ENCODE assay signal across 8 cellular contexts in the genomic region with DNA sequence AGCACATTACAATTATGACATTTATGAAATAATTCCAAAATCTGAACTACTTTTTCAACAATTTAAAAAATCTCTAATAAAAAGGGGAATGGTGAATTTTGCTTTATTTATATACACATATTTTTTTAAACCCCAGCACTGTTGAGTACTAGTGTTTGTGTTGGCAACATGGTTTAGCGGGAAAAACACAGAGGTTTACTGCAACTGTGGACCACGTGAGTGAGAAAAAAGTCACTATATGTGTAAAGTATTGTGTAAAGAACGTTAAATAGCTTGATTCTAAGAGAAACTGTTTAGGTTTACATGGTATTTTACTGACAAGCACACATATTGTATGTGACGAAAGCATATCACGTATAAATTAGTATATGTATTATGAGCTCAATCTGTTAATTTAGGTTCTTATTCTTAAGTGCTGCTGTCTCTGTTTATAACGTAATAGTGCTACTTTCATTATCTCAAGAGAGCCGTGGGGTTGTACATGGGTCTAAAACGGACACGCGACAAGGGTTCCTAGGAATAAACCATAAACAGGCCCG. TPM values are rescaled to one million over a fixed set of nuclear protein-coding genes. Genes with fewer than 3 reads are reported as not detected.
DNase-seq lines count a peak whose midpoint lies in the region; ATAC-seq and TF ChIP-seq lines count a peak whose summit lies in the region.

No MANE protein-coding gene starts in this region.

- no peak overlapping the region for H3K27ac ChIP-seq in duodenal mucosa (ENCODE audit: low read depth, low read length)

- H3K27me3 Mint-ChIP-seq in neural crest cell (ENCODE audit: low read depth): no peaks in the 10 kb centered on the region

- H3K27me3 ChIP-seq in duodenal mucosa (ENCODE audit: control insufficient read depth in 1 of 2, insufficient read depth in 2 of 2, low read length in 2 of 2): no peaks in the 10 kb centered on the region

- H3K4me3 ChIP-seq in GM12875 (ENCODE audit: low read depth, low read length): peak overlapping the region; percentile 92
- peak overlapping the region; percentile 91 to 94 for H3K4me3 ChIP-seq in duodenal mucosa (ENCODE audit: low read depth in 1 of 2, low read length in 2 of 2)

- TF ChIP-seq CTCF in GM12875 (IDR thresholded peaks at IDR 0.05; ENCODE audit: borderline replicate concordance, insufficient read depth, low read depth, low read length) (no peak), neural crest cell (conservative IDR thresholded peaks at IDR 0.05) (no peak)

- H3K36me3 Mint-ChIP-seq in neural crest cell (ENCODE audit: low read depth): peaks cover 13% of the 10 kb centered on the region

- H3K9ac ChIP-seq in duodenal mucosa (ENCODE audit: low read depth in 1 of 2, low read length in 2 of 2): peak overlapping the region; percentile 80 to 96

- no peaks in the 10 kb centered on the region for H3K9me3 Mint-ChIP-seq in neural crest cell

- ATAC-seq in GM21619 (IDR thresholded peaks at IDR 0.05; ENCODE audit: unreplicated experiment) (no peak), HG03280 (IDR thresholded peaks at IDR 0.05; ENCODE audit: unreplicated experiment) (no peak), GM21367 (IDR thresholded peaks at IDR 0.05; ENCODE audit: unreplicated experiment) (no peak), GM19467 (IDR thresholded peaks at IDR 0.05; ENCODE audit: unreplicated experiment) (no peak)

- H3K4me1 Mint-ChIP-seq in neural crest cell: peaks cover 19% of the 10 kb centered on the region

- H3K36me3 ChIP-seq in duodenal mucosa (ENCODE audit: control insufficient read depth in 1 of 2, insufficient read depth in 2 of 2, low read length in 2 of 2): no peaks in the 10 kb centered on the region

- no peaks in the 10 kb centered on the region for H3K9me3 ChIP-seq in duodenal mucosa (ENCODE audit: control insufficient read depth in 1 of 2, low read length in 2 of 2)

- DNase-seq in NCI-H2227 (lab: John Stamatoyannopoulos, UW; ENCODE audit: unreplicated experiment): peak; percentile 13
- DNase-seq in neural crest cell (ENCODE audit: low read depth, low spot score): no peak

- peak overlapping the region; percentile 97 for H3K4me3 Mint-ChIP-seq in neural crest cell

- peaks cover 4 to 14% of the 10 kb centered on the region in 2 donors for H3K4me1 ChIP-seq in duodenal mucosa (ENCODE audit: control insufficient read depth in 1 of 2, insufficient read depth in 2 of 2, low read length in 2 of 2)

- peak overlapping the region; percentile 98 for H3K27ac Mint-ChIP-seq in neural crest cell (ENCODE audit: unreplicated experiment)

RNA-seq across cellular contexts. Expression of gene SKA3, which starts 0.6 kb away (rescaled TPM):
- total RNA-seq in neural crest cell: 35.0 and 36.0 TPM in 2 replicates

RNA-seq across cellular contexts. Expression of gene MRPL57, which starts 0.7 kb away (rescaled TPM):
- total RNA-seq in neural crest cell: 27.5 and 27.9 TPM in 2 replicates

RNA-seq across cellular contexts. Expression of gene SAP18, which starts 35.8 kb away (rescaled TPM):
- 202 and 228 TPM in 2 replicates for total RNA-seq in neural crest cell
